ENCODE assay signal across 8 cellular contexts in the genomic region with DNA sequence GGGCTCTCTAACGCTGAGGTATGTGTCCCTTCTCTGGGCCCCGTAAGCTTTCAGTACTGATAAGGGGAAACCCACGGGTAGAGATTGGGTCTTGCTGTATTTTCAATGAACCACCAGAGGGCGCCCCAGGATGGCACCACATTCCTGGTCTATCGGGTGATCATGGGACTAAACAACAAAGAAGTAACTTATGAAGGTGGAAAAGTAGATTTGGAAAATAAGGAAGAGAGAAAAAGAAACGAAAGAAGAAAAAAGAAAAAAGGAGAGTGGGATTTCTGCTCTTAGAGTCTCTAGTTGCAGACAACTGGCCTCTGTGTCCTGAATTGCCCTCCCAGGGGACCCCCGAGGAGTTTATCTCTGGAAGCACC.
DNase-seq lines count a peak whose midpoint lies in the region; ATAC-seq and TF ChIP-seq lines count a peak whose summit lies in the region.

No MANE protein-coding gene starts in this region.

- ATAC-seq in GM18868 (IDR thresholded peaks at IDR 0.05; ENCODE audit: unreplicated experiment) (peak; percentile 88), HG03095 (IDR thresholded peaks at IDR 0.05; ENCODE audit: unreplicated experiment) (peak; percentile 82), activated B cell treated with CpG ODN at 0.5 μM for 24 hours (ENCODE audit: low read depth) (peak; percentile 96)

- no peak overlapping the region for H3K27ac Mint-ChIP-seq in activated B cell treated with CpG ODN at 0.5 μM for 24 hours

- peak; percentile 88 for DNase-seq in Ammon's horn (ENCODE audit: low spot score)
- peak; percentile 38 for DNase-seq in NCI-H2107 treated with DMSO at 0.1 percent for 48 hours (lab: John Stamatoyannopoulos, UW; ENCODE audit: unreplicated experiment)
- peak; percentile 62 for DNase-seq in activated B cell treated with CpG ODN at 0.5 μM for 24 hours
- DNase-seq in central memory CD4-positive, alpha-beta T cell: peak; percentile 76
- no peak for DNase-seq in kidney epithelial cell (ENCODE audit: low read depth)
- peak; percentile 82 to 89 for DNase-seq in stimulated activated CD4-positive, alpha-beta T cell treated with anti-CD3 and anti-CD28 coated beads, Interleukin-2, amount 100 ng/mL, for 24 hours

- H3K4me1 Mint-ChIP-seq in activated B cell treated with CpG ODN at 0.5 μM for 24 hours: peaks cover 11% of the 10 kb centered on the region

- POLR2A ChIA-PET in activated B cell treated with CpG ODN at 0.5 μM for 24 hours (lab: Charles Lee): interaction anchor here (0.6 to 1.7 kb wide), 9 partner anchors 10 to 439 kb away, joined by 3 to 12 read pairs (median 4); a partner anchor contains a TSS

- H3K4me3 Mint-ChIP-seq in activated B cell treated with CpG ODN at 0.5 μM for 24 hours: no peak overlapping the region

- no peaks in the 10 kb centered on the region for H3K27me3 ChIP-seq in kidney epithelial cell (ENCODE audit: control insufficient read depth, insufficient read depth, low read length)

- peaks cover 6% of the 10 kb centered on the region for H3K36me3 Mint-ChIP-seq in activated B cell treated with CpG ODN at 0.5 μM for 24 hours (ENCODE audit: low read depth)

- H3K9me3 Mint-ChIP-seq in activated B cell treated with CpG ODN at 0.5 μM for 24 hours: no peaks in the 10 kb centered on the region

- CTCF ChIA-PET in activated B cell treated with CpG ODN at 0.5 μM for 24 hours (lab: Charles Lee): interaction anchor here (0.6 to 4.7 kb wide), 38 partner anchors 8 to 633 kb away, joined by 3 to 69 read pairs (median 4); a partner anchor contains a TSS

- no peaks in the 10 kb centered on the region for H3K36me3 ChIP-seq in kidney epithelial cell (ENCODE audit: control insufficient read depth, insufficient read depth, low read length)

- H3K4me3 ChIP-seq in kidney epithelial cell (ENCODE audit: low read depth, low read length): no peak overlapping the region

- intact Hi-C loops in activated B cell treated with CpG ODN at 0.5 μM for 24 hours (cut with micrococcal nuclease): loop anchor here (1.0 to 5.0 kb wide), 13 partner anchors 10 to 754 kb away; a partner anchor contains a TSS

- TF ChIP-seq CTCF in activated B cell treated with CpG ODN at 0.5 μM for 24 hours (IDR thresholded peaks at IDR 0.05) (peak; percentile 78), kidney epithelial cell (IDR thresholded peaks at IDR 0.05; ENCODE audit: insufficient read depth, low read length, poor library complexity, severe bottlenecking) (peak; percentile 92)

- H3K27me3 Mint-ChIP-seq in activated B cell treated with CpG ODN at 0.5 μM for 24 hours: no peaks in the 10 kb centered on the region
